ENCODE assay signal across 14 cellular contexts in the genomic region with DNA sequence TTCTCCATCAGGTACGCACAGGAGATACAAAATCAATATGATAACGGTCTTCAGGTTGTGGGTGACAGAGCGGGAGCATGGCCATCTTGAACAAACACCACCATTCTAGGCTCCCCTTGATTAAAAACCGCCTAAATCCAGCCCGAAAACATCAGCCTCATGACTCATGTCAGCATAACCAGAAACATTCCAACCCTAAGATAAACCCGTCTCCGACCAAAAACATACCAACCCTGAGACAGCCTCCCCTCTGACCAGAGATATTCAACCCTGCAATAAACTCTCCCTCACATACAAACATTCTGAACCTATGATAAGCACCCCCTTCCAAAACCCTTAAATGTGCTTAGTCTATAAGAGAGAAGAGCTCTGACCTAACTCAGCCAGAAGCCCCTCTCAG.
DNase-seq lines count a peak whose midpoint lies in the region; ATAC-seq and TF ChIP-seq lines count a peak whose summit lies in the region.
"Had no signal": no experiment of that assay in that cellular context is flagged by ENCODE, and none has a peak within 500 bp of the region (broad histone marks: within the 10 kb centered on the region; RNA-seq: fewer than 3 reads in every experiment).

No MANE protein-coding gene starts in this region.

- POLR2A ChIA-PET in activated CD4-positive, alpha-beta T cell treated with anti-CD3 and anti-CD28 coated beads for 36 hours (lab: Charles Lee): no interaction called here

- peaks cover 12% of the 10 kb centered on the region for H3K4me1 ChIP-seq in cardiac muscle cell (ENCODE audit: low read depth)
- H3K4me1 ChIP-seq: breast epithelium had no signal

- H3K27me3 ChIP-seq in cardiac muscle cell: no peaks in the 10 kb centered on the region
- H3K27me3 ChIP-seq in brain microvascular endothelial cell (replicated peaks): no peaks in the 10 kb centered on the region
- H3K27me3 ChIP-seq: breast epithelium, neural progenitor cell had no signal

- TF ChIP-seq CTCF in cardiac muscle cell (IDR thresholded peaks at IDR 0.05; ENCODE audit: low read depth, low read length): no peak
- TF ChIP-seq CTCF in brain microvascular endothelial cell (IDR thresholded peaks at IDR 0.05; ENCODE audit: low read depth, low read length, missing control alignments): no peak

- no peak overlapping the region for H3K27ac Mint-ChIP-seq in activated CD4-positive, alpha-beta T cell treated with anti-CD3 and anti-CD28 coated beads for 36 hours
- H3K27ac Mint-ChIP-seq in activated T-helper 17 cell treated with anti-CD3 and anti-CD28 coated beads, Interleukin-2, amount 50 U/mL, for 72 hours: no peak overlapping the region
- H3K27ac Mint-ChIP-seq: activated T-helper 2 cell treated with anti-CD3 and anti-CD28 coated beads, Interferon-gamma antibody, Interleukin-2, Interleukin-4, amounts not matched to agents 10 μg/mL and 5 μg/mL and 100 μg/mL, durations not matched to agents 14 hours and 24 hours and 36 hours; neural progenitor cell; stimulated activated naive CD8-positive, alpha-beta T cell treated with anti-CD3 and anti-CD28 coated beads, Interleukin-15, Interleukin-2, amounts not matched to agents 100 ng/mL and 50 ng/mL, for 24 hours had no signal

- H3K4me1 Mint-ChIP-seq in activated CD4-positive, alpha-beta T cell treated with anti-CD3 and anti-CD28 coated beads for 36 hours: no peaks in the 10 kb centered on the region
- H3K4me1 Mint-ChIP-seq in activated T-helper 17 cell treated with anti-CD3 and anti-CD28 coated beads, Interleukin-2, amount 50 U/mL, for 72 hours: no peaks in the 10 kb centered on the region

- H3K36me3 Mint-ChIP-seq in activated CD4-positive, alpha-beta T cell treated with anti-CD3 and anti-CD28 coated beads for 36 hours (ENCODE audit: low read depth): peaks cover 86% of the 10 kb centered on the region
- peaks cover 75% of the 10 kb centered on the region for H3K36me3 Mint-ChIP-seq in activated T-helper 17 cell treated with anti-CD3 and anti-CD28 coated beads, Interleukin-2, amount 50 U/mL, for 72 hours (ENCODE audit: low read depth)

- H3K27me3 Mint-ChIP-seq in activated CD4-positive, alpha-beta T cell treated with anti-CD3 and anti-CD28 coated beads for 36 hours: no peaks in the 10 kb centered on the region
- no peaks in the 10 kb centered on the region for H3K27me3 Mint-ChIP-seq in activated T-helper 17 cell treated with anti-CD3 and anti-CD28 coated beads, Interleukin-2, amount 50 U/mL, for 72 hours
- H3K27me3 Mint-ChIP-seq: stimulated activated naive CD8-positive, alpha-beta T cell treated with anti-CD3 and anti-CD28 coated beads, Interleukin-15, Interleukin-2, amounts not matched to agents 100 ng/mL and 50 ng/mL, for 24 hours had no signal

- H3K36me3 ChIP-seq in cardiac muscle cell (no peaks in the 10 kb centered on the region), brain microvascular endothelial cell (replicated peaks) (no peaks in the 10 kb centered on the region)
- H3K36me3 ChIP-seq: breast epithelium, neural progenitor cell had no signal

- ATAC-seq in Right ventricle myocardium inferior: no peak
- ATAC-seq in activated CD4-positive, alpha-beta T cell treated with anti-CD3 and anti-CD28 coated beads for 36 hours: no peak
- ATAC-seq in activated T-helper 17 cell treated with anti-CD3 and anti-CD28 coated beads, Interleukin-2, amount 50 U/mL, for 72 hours (replicated peaks): no peak

- CTCF ChIA-PET in activated CD4-positive, alpha-beta T cell treated with anti-CD3 and anti-CD28 coated beads for 36 hours (lab: Charles Lee): no interaction called here

- DNase-seq in cardiac muscle cell (ENCODE audit: low read depth in 1 of 2, low spot score in 1 of 2) (peak in 1 of 2 donors; percentile 92), Right ventricle myocardium inferior (ENCODE audit: missing footprints) (no peak), brain microvascular endothelial cell (peak; percentile 94), hepatic stellate cell (ENCODE audit: low spot score) (peak; percentile 69), ureter (ENCODE audit: low spot score) (no peak), amniotic stem cell (lab: John Stamatoyannopoulos, UW) (no peak)
- no peak for DNase-seq in activated CD4-positive, alpha-beta T cell treated with anti-CD3 and anti-CD28 coated beads for 36 hours
- DNase-seq: activated CD4-positive, alpha-beta T cell treated with anti-CD3 and anti-CD28 coated beads, Interleukin-2, amount 50 U/mL, for 48 hours; NCI-H774 had no signal

- no peak overlapping the region for H3K4me3 Mint-ChIP-seq in activated CD4-positive, alpha-beta T cell treated with anti-CD3 and anti-CD28 coated beads for 36 hours
- H3K4me3 Mint-ChIP-seq in activated T-helper 17 cell treated with anti-CD3 and anti-CD28 coated beads, Interleukin-2, amount 50 U/mL, for 72 hours: no peak overlapping the region
- H3K4me3 Mint-ChIP-seq: neural progenitor cell; stimulated activated naive CD8-positive, alpha-beta T cell treated with anti-CD3 and anti-CD28 coated beads, Interleukin-15, Interleukin-2, amounts not matched to agents 100 ng/mL and 50 ng/mL, for 24 hours had no signal

- peaks cover 29% of the 10 kb centered on the region for H3K9me3 Mint-ChIP-seq in activated CD4-positive, alpha-beta T cell treated with anti-CD3 and anti-CD28 coated beads for 36 hours (ENCODE audit: low read depth)
- peaks cover 15% of the 10 kb centered on the region for H3K9me3 Mint-ChIP-seq in activated T-helper 17 cell treated with anti-CD3 and anti-CD28 coated beads, Interleukin-2, amount 50 U/mL, for 72 hours

- H3K4me3 ChIP-seq in cardiac muscle cell: no peak overlapping the region
- no peak overlapping the region for H3K4me3 ChIP-seq in brain microvascular endothelial cell (ENCODE audit: low read depth, low read length)
- H3K4me3 ChIP-seq: breast epithelium, neural progenitor cell had no signal

- intact Hi-C loops in Right ventricle myocardium inferior (cut with DNase I): loop anchor here (2.0 to 5.0 kb wide), 3 partner anchors 22 to 154 kb away; no protein-coding TSS in a partner anchor
- intact Hi-C loops in activated CD4-positive, alpha-beta T cell treated with anti-CD3 and anti-CD28 coated beads for 36 hours (cut with DNase I, micrococcal nuclease): no loop called here

- H3K27ac ChIP-seq in cardiac muscle cell (peak overlapping the region; percentile 94), brain microvascular endothelial cell (peak overlapping the region; percentile 96)
- H3K27ac ChIP-seq: breast epithelium, neural progenitor cell had no signal

- H3K9me3 ChIP-seq in cardiac muscle cell (ENCODE audit: low read depth): no peaks in the 10 kb centered on the region
- H3K9me3 ChIP-seq: breast epithelium had no signal

- in situ Hi-C loops in brain microvascular endothelial cell (cut with HindIII; ENCODE audit: low pct_ligation_motif_present, low sequenced_read_pairs): no loop called here

Comparison
In these comparisons a context has a peak if more than half of its experiments do, and no peak if none do; other contexts are left out.
1. DNase-seq: peak in brain microvascular endothelial cell (single experiment) and hepatic stellate cell (single experiment); none in Right ventricle myocardium inferior (single experiment), ureter (single experiment), activated CD4-positive, alpha-beta T cell treated with anti-CD3 and anti-CD28 coated beads for 36 hours (single experiment) and amniotic stem cell (single experiment).